Comparison of ENCODE assay signal across 1 cellular context in genomic region chr15:100653608-100654007, GRCh38.
TF ChIP-seq lines count a peak whose summit lies in the region.

No MANE protein-coding gene starts in this region.

TF ChIP-seq in A549, 52 proteins besides CTCF, POLR2A, EP300 and RAD21 (continued from another document):
- no peak for TF ChIP-seq REST (IDR thresholded peaks at IDR 0.05)
- no peak for TF ChIP-seq NR3C1 (IDR thresholded peaks at IDR 0.05)
- no peak for TF ChIP-seq HOXB5 (CRISPR knock-in tag; IDR thresholded peaks at IDR 0.05)
- TF ChIP-seq MAX (IDR thresholded peaks at IDR 0.05): no peak
- no peak for TF ChIP-seq NFE2L2 (conservative IDR thresholded peaks at IDR 0.05; ENCODE audit: low read length)
- no peak for TF ChIP-seq TFCP2L1 (CRISPR knock-in tag; IDR thresholded peaks at IDR 0.05)
TF ChIP-seq in A549: peak in this region for 0.
